ENCODE assay signal across 27 cellular contexts in genomic region chr2:172993924-172994717, GRCh38.
DNase-seq lines count a peak whose midpoint lies in the region; ATAC-seq, FAIRE-seq and TF ChIP-seq lines count a peak whose summit lies in the region.
"Had no signal": no experiment of that assay in that cellular context is flagged by ENCODE, and none has a peak within 500 bp of the region (broad histone marks: within the 10 kb centered on the region; RNA-seq: fewer than 3 reads in every experiment).

No MANE protein-coding gene starts in this region.

- peak overlapping the region; percentile 48 for H4K5ac ChIP-seq in IMR-90 (ENCODE audit: low read depth, low read length)

- in situ Hi-C loops in IMR-90 (cut with MboI; ENCODE audit: low sequenced_read_pairs), result no loop called here

- DNase-seq in A549 (ENCODE audit: low read depth in 1 of 2, low spot score in 1 of 2), result no peak
- peak; percentile 9 for DNase-seq in IMR-90
- no peak for DNase-seq in astrocyte (ENCODE audit: low read depth)
- no peak for DNase-seq in neural crest cell (ENCODE audit: low read depth, low spot score)
- DNase-seq in SW 1271 (lab: John Stamatoyannopoulos, UW), result no peak
- DNase-seq in GM19239 (ENCODE audit: insufficient read length, low spot score), result no peak
- no peak for DNase-seq in PC-3
- DNase-seq: CD4-positive, CD25-positive, alpha-beta regulatory T cell; EL; GF-D8; GOT3; HFFc6; MM.1S; NCI-H1105; NCI-H1436 treated with DMSO at 0.1 percent for 48 hours; NCI-H187 treated with DMSO at 0.1 percent for 48 hours; NCI-H446; NCI-H524 treated with DMSO at 0.1 percent for 48 hours; SHP77 treated with DMSO at 0.1 percent for 48 hours had no signal

- H3K9me3 ChIP-seq in A549 (0 out of 3 replicates have a peak, but pooled peaks cover 2% of the 10 kb centered on the region), IMR-90 (ENCODE audit: control insufficient read depth, insufficient read depth, low read length) (no peaks in the 10 kb centered on the region), astrocyte (ENCODE audit: insufficient read depth, low read depth, low read length) (no peaks in the 10 kb centered on the region), PC-3 (ENCODE audit: low read length) (no peaks in the 10 kb centered on the region)
- H3K9me3 ChIP-seq: BLaER1, HAP-1 had no signal

- H2BK120ac ChIP-seq in IMR-90 (ENCODE audit: low read depth, low read length), result peak overlapping the region; percentile 41

- 0 out of 2 replicates have a peak overlapping the region, but pooled peaks have one; percentile 0 for H3K23ac ChIP-seq in IMR-90 (ENCODE audit: low read depth, low read length)

- H3K27ac ChIP-seq in A549 (peak overlapping the region; percentile 71 to 86), IMR-90 (ENCODE audit: insufficient read depth, low read length) (no peak overlapping the region), astrocyte (ENCODE audit: low read depth, low read length) (no peak overlapping the region), PC-3 (ENCODE audit: low read length) (no peak overlapping the region)
- H3K27ac ChIP-seq: BLaER1, KMS-11, SK-N-MC had no signal

- H2AFZ ChIP-seq in IMR-90 (replicated peaks; ENCODE audit: low read length, poor library complexity) (no peak overlapping the region), astrocyte (ENCODE audit: low read depth, low read length) (no peak overlapping the region), PC-3 (ENCODE audit: low read length) (no peak overlapping the region)

- H4K20me1 ChIP-seq in IMR-90 (ENCODE audit: insufficient read depth, low read length) (no peaks in the 10 kb centered on the region), astrocyte (ENCODE audit: insufficient read depth, low read length) (no peaks in the 10 kb centered on the region), PC-3 (ENCODE audit: low read length) (no peaks in the 10 kb centered on the region)
- H4K20me1 ChIP-seq: BLaER1 had no signal

- H3K27ac Mint-ChIP-seq in astrocyte (ENCODE audit: unreplicated experiment), result peak overlapping the region; percentile 51
- peak overlapping the region; percentile 24 for H3K27ac Mint-ChIP-seq in neural crest cell (ENCODE audit: unreplicated experiment)
- H3K27ac Mint-ChIP-seq: CD4-positive, CD25-positive, alpha-beta regulatory T cell; IgD-negative memory B cell had no signal

- no peak for TF ChIP-seq POLR2A in A549 (IDR thresholded peaks at IDR 0.05; ENCODE audit: low read length)
- no peak for TF ChIP-seq POLR2A in IMR-90 (IDR thresholded peaks at IDR 0.05; ENCODE audit: low read depth, low read length)

- H3K79me2 ChIP-seq in astrocyte (ENCODE audit: insufficient read depth, low read length) (no peaks in the 10 kb centered on the region), PC-3 (ENCODE audit: low read length) (no peaks in the 10 kb centered on the region)

- POLR2A ChIA-PET in A549 (lab: Yijun Ruan, JAX), result interaction anchor here (0.6 to 1.6 kb wide), 2 partner anchors 8 to 1125 kb away, joined by 3 read pairs; no protein-coding TSS in a partner anchor
- POLR2A ChIA-PET in IMR-90 (lab: Charles Lee; ENCODE audit: unreplicated experiment), result no interaction called here
- POLR2A ChIA-PET in PC-3 (lab: Charles Lee; ENCODE audit: unreplicated experiment), result interaction anchor here (0.6 kb wide), 3 partner anchors 66 to 380 kb away, joined by 5 to 6 read pairs (median 5); no protein-coding TSS in a partner anchor

- H3K14ac ChIP-seq in IMR-90 (replicated peaks; ENCODE audit: low read depth, low read length), result peak overlapping the region; percentile 55; the same call in 1 of the 2 replicates

- peak overlapping the region; percentile 47; the same call in 1 of the 2 replicates for H4K91ac ChIP-seq in IMR-90 (ENCODE audit: insufficient read depth, low read depth, low read length)

- TF ChIP-seq EP300 in A549 (IDR thresholded peaks at IDR 0.05), result no peak

- H3K56ac ChIP-seq in IMR-90 (ENCODE audit: extremely low read depth, insufficient read depth, low read length), result no peak overlapping the region

- peaks cover 39% of the 10 kb centered on the region for H3K4me1 Mint-ChIP-seq in astrocyte (ENCODE audit: low read depth, unreplicated experiment)
- peaks cover 68% of the 10 kb centered on the region for H3K4me1 Mint-ChIP-seq in neural crest cell
- H3K4me1 Mint-ChIP-seq: CD4-positive, CD25-positive, alpha-beta regulatory T cell; IgD-negative memory B cell had no signal

- TF ChIP-seq RAD21 in A549 (conservative IDR thresholded peaks at IDR 0.05 in 1 of 2, IDR thresholded peaks at IDR 0.05 in 1 of 2), result no peak
- no peak for TF ChIP-seq RAD21 in IMR-90 (IDR thresholded peaks at IDR 0.05; ENCODE audit: low read length)

- H3K79me1 ChIP-seq in IMR-90 (ENCODE audit: low read depth in 1 of 2, low read length in 2 of 2), result no peaks in the 10 kb centered on the region

- no peaks in the 10 kb centered on the region for H3F3A ChIP-seq in PC-3 (ENCODE audit: low read length, unreplicated experiment)

- no peak overlapping the region for H2BK5ac ChIP-seq in IMR-90 (ENCODE audit: low read depth, low read length, poor library complexity, severe bottlenecking)

- no peak overlapping the region; a peak in 1 of 4 replicates for H4K8ac ChIP-seq in IMR-90 (ENCODE audit: low read depth in 2 of 2, low read length in 2 of 2)

- H3K27me3 Mint-ChIP-seq in astrocyte (ENCODE audit: low read depth, unreplicated experiment) (no peaks in the 10 kb centered on the region), neural crest cell (ENCODE audit: low read depth) (no peaks in the 10 kb centered on the region)

- no peaks in the 10 kb centered on the region for H3K9me3 Mint-ChIP-seq in astrocyte (ENCODE audit: unreplicated experiment)
- H3K9me3 Mint-ChIP-seq in neural crest cell, result peaks cover 4% of the 10 kb centered on the region
- H3K9me3 Mint-ChIP-seq: CD4-positive, CD25-positive, alpha-beta regulatory T cell; HFFc6; IgD-negative memory B cell had no signal

- dilution Hi-C loops in IMR-90 (cut with HindIII; ENCODE audit: low sequenced_read_pairs, unreplicated experiment), result no loop called here

- H2BK20ac ChIP-seq in IMR-90 (ENCODE audit: low read depth, low read length), result peak overlapping the region; percentile 58; the same call in 1 of the 2 replicates

- no peak for TF ChIP-seq CTCF in A549 (IDR thresholded peaks at IDR 0.05)
- no peak for TF ChIP-seq CTCF in IMR-90 (conservative IDR thresholded peaks at IDR 0.05; ENCODE audit: low read depth, low read length)
- TF ChIP-seq CTCF in astrocyte (IDR thresholded peaks at IDR 0.05; ENCODE audit: insufficient read depth, low read depth, low read length), result no peak
- no peak for TF ChIP-seq CTCF in neural crest cell (conservative IDR thresholded peaks at IDR 0.05)
- no peak for TF ChIP-seq CTCF in PC-3 (conservative IDR thresholded peaks at IDR 0.05; ENCODE audit: low read depth, low read length)

- WGBS in A549 (ENCODE audit: missing lambda C conversion rate), result 67% methylated on average over 11 of the region's 11 CpGs
- WGBS in IMR-90 (ENCODE audit: extremely low coverage in 2 of 2, insufficient read length in 1 of 2), 2 experiments, result 84% methylated on average over 3 of the region's 11 CpGs; no CpG with 5 or more reads in 1 of the 2 experiments

- ATAC-seq in A549 (no peak), IMR-90 (ENCODE audit: low read depth) (no peak), PC-3 (no peak)
- ATAC-seq: Panc1 had no signal

- FAIRE-seq in A549 (lab: Jason Lieb, UNC) (no peak), astrocyte (lab: Jason Lieb, UNC) (peak; percentile 68), GM19239 (lab: Jason Lieb, UNC) (no peak)
- FAIRE-seq: D721Med, GM12891 had no signal

- H3K4ac ChIP-seq in IMR-90 (ENCODE audit: low read depth, low read length), result peak overlapping the region; percentile 30; the same call in 1 of the 2 replicates

- H3K27me3 ChIP-seq in IMR-90 (ENCODE audit: control insufficient read depth, insufficient read depth, low read length) (no peaks in the 10 kb centered on the region), astrocyte (ENCODE audit: insufficient read depth, low read length) (no peaks in the 10 kb centered on the region), PC-3 (ENCODE audit: low read length) (no peaks in the 10 kb centered on the region)
- H3K27me3 ChIP-seq: BLaER1 had no signal

- H3K36me3 Mint-ChIP-seq in astrocyte (ENCODE audit: low read depth, unreplicated experiment) (no peaks in the 10 kb centered on the region), neural crest cell (ENCODE audit: low read depth) (no peaks in the 10 kb centered on the region)
- H3K36me3 Mint-ChIP-seq: CD4-positive, CD25-positive, alpha-beta regulatory T cell; IgD-negative memory B cell had no signal

- H3K9me2 ChIP-seq in PC-3 (replicated peaks; ENCODE audit: low read length), result no peaks in the 10 kb centered on the region

- peak overlapping the region; percentile 44; the same call in 2 of the 3 replicates for H2BK15ac ChIP-seq in IMR-90 (ENCODE audit: low read depth, low read length)

- H2AK9ac ChIP-seq in IMR-90 (replicated peaks; ENCODE audit: low read depth, low read length, poor library complexity), result no peak overlapping the region

- H3K36me3 ChIP-seq in IMR-90 (ENCODE audit: control insufficient read depth, insufficient read depth, low read length) (no peaks in the 10 kb centered on the region), astrocyte (ENCODE audit: insufficient read depth, low read length) (no peaks in the 10 kb centered on the region), PC-3 (ENCODE audit: low read depth, low read length) (no peaks in the 10 kb centered on the region)
- H3K36me3 ChIP-seq: BLaER1, HAP-1 had no signal

- BruUV-seq in IMR-90 (replicated peaks; lab: Mats Ljungman, UMichigan) (no TSS peak), PC-3 (replicated peaks; lab: Mats Ljungman, UMichigan) (no TSS peak)

- H3K4me1 ChIP-seq in A549, result peaks cover 57% of the 10 kb centered on the region
- peaks cover 23% of the 10 kb centered on the region for H3K4me1 ChIP-seq in IMR-90 (ENCODE audit: control insufficient read depth, insufficient read depth, low read length)
- peaks cover 14% of the 10 kb centered on the region for H3K4me1 ChIP-seq in astrocyte (ENCODE audit: insufficient read depth, low read length)
- peaks cover 32% of the 10 kb centered on the region for H3K4me1 ChIP-seq in PC-3 (ENCODE audit: insufficient read depth, low read length)
- H3K4me1 ChIP-seq: BLaER1 had no signal

- intact Hi-C loops in IMR-90 (cut with micrococcal nuclease) (no loop called here), PC-3 (cut with micrococcal nuclease) (no loop called here)

- CTCF ChIA-PET in A549 (lab: Yijun Ruan, JAX) (interaction anchor here (0.5 to 2.2 kb wide), 11 partner anchors 8 to 187 kb away, joined by 3 to 9 read pairs (median 4); no protein-coding TSS in a partner anchor), IMR-90 (lab: Yijun Ruan, JAX) (interaction anchor here (1.1 to 1.9 kb wide), 2 partner anchors 21 to 63 kb away, joined by 3 to 6 read pairs; no protein-coding TSS in a partner anchor), PC-3 (lab: Charles Lee) (no interaction called here)

- H3K18ac ChIP-seq in IMR-90 (ENCODE audit: low read depth, low read length), result peak overlapping the region; percentile 20

- H3K4me3 Mint-ChIP-seq in astrocyte (ENCODE audit: unreplicated experiment), result no peak overlapping the region
- no peak overlapping the region for H3K4me3 Mint-ChIP-seq in neural crest cell
- H3K4me3 Mint-ChIP-seq: HFFc6, IgD-negative memory B cell had no signal

- H3K4me2 ChIP-seq in A549 (peak overlapping the region; percentile 67; the same call in 2 of the 3 replicates), IMR-90 (ENCODE audit: low read depth, low read length) (no peak overlapping the region), astrocyte (ENCODE audit: low read length) (no peak overlapping the region), PC-3 (ENCODE audit: low read length) (no peak overlapping the region)
- H3K4me2 ChIP-seq: BLaER1, KMS-11 had no signal

- peak overlapping the region; percentile 59 for H2AK5ac ChIP-seq in IMR-90 (ENCODE audit: low read depth, low read length)

- H3K4me3 ChIP-seq in A549 (no peak overlapping the region), IMR-90 (ENCODE audit: insufficient read depth, low read depth, low read length) (no peak overlapping the region), astrocyte (ENCODE audit: insufficient read depth, low read depth, low read length) (no peak overlapping the region), PC-3 (ENCODE audit: low read length) (no peak overlapping the region)
- H3K4me3 ChIP-seq: BLaER1, HAP-1, SK-N-MC had no signal

- H3K9ac ChIP-seq in IMR-90 (ENCODE audit: low read depth, low read length), result no peak overlapping the region
- H3K9ac ChIP-seq in astrocyte (ENCODE audit: low read length), result no peak overlapping the region
- no peak overlapping the region for H3K9ac ChIP-seq in PC-3 (ENCODE audit: low read length)
- H3K9ac ChIP-seq: BLaER1, KMS-11 had no signal

- H3K9me1 ChIP-seq in IMR-90 (ENCODE audit: insufficient read depth, low read length), result peaks cover 14% of the 10 kb centered on the region; the same call in 1 of the 2 replicates

Comparison
In these comparisons a context has a peak if more than half of its experiments do, and no peak if none do; other contexts are left out.
1. H3K27ac ChIP-seq: peak in A549 (2 of 2); none in IMR-90 (single experiment), astrocyte (single experiment) and PC-3 (single experiment).